8 cellular contexts compared by ENCODE assay signal in the genomic region with DNA sequence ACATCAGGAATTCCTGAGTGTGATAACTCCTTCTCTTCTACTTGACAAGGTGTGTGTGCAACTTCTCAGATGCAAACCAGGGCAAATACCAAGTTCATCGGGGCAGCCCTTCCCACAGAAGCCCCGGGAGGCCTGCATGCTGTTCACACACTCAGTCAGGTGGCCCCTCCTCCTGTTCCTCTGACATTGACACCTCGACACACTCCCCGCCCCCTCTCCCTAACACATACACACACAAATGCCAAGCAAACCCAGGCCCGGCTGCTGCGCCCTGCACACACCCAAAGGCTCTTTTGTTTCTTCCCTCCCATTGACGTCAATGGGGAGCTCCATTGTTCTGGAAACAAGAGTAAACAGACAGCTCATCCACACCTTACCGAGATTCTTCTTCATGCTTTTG. TPM values are rescaled to one million over a fixed set of nuclear protein-coding genes. Genes with fewer than 3 reads are reported as not detected.
DNase-seq lines count a peak whose midpoint lies in the region; ATAC-seq and TF ChIP-seq lines count a peak whose summit lies in the region.

No MANE protein-coding gene starts in this region.

- H3K27me3 ChIP-seq in HUES6 (ENCODE audit: control insufficient read depth, insufficient read depth, low read length): peaks cover 13% of the 10 kb centered on the region

- H2AFZ ChIP-seq in OCI-LY7 (ENCODE audit: low read length): peak overlapping the region; percentile 96

- BruUV-seq in OCI-LY7 (replicated peaks; lab: Mats Ljungman, UMichigan): no TSS peak

- H3K79me2 ChIP-seq in OCI-LY7 (ENCODE audit: insufficient read depth, low read depth, low read length): peaks cover 27% of the 10 kb centered on the region

- no peaks in the 10 kb centered on the region for H3K9me2 ChIP-seq in OCI-LY7 (ENCODE audit: insufficient read depth, low read length)

- H3K9me3 ChIP-seq in HUES6 (ENCODE audit: control insufficient read depth, insufficient read depth, low read depth, low read length) (no peaks in the 10 kb centered on the region), OCI-LY7 (ENCODE audit: low read length) (no peaks in the 10 kb centered on the region)

- POLR2A ChIA-PET in OCI-LY7 (lab: Charles Lee): interaction anchor here (0.6 to 1.2 kb wide), 4 partner anchors 13 to 181 kb away, joined by 3 to 5 read pairs (median 4); no protein-coding TSS in a partner anchor

- H3K36me3 ChIP-seq in HUES6 (ENCODE audit: control insufficient read depth, insufficient read depth, low read length) (no peaks in the 10 kb centered on the region), OCI-LY7 (ENCODE audit: insufficient read depth, low read length) (peaks cover 7% of the 10 kb centered on the region; the same call in 1 of the 2 replicates)

- peaks cover 38% of the 10 kb centered on the region for H3K4me1 ChIP-seq in HUES6 (ENCODE audit: control insufficient read depth, insufficient read depth, low read length)
- peaks cover 24% of the 10 kb centered on the region for H3K4me1 ChIP-seq in OCI-LY7 (ENCODE audit: insufficient read depth, low read length, poor library complexity, severe bottlenecking)

- H4K20me1 ChIP-seq in OCI-LY7 (ENCODE audit: insufficient read depth, low read length): peaks cover 11% of the 10 kb centered on the region

- CTCF ChIA-PET in OCI-LY7 (lab: Charles Lee; ENCODE audit: unreplicated experiment): no interaction called here

- H3K27ac ChIP-seq in HUES6 (ENCODE audit: low read depth, low read length) (no peak overlapping the region), OCI-LY7 (ENCODE audit: low read depth, low read length, poor library complexity, severe bottlenecking) (peak overlapping the region; percentile 54), caudate nucleus (ENCODE audit: low read depth, low read length) (peak overlapping the region; percentile 58)

- H3K4me2 ChIP-seq in OCI-LY7 (ENCODE audit: low read length): peak overlapping the region; percentile 97

- intact Hi-C loops in OCI-LY7 (cut with micrococcal nuclease; ENCODE audit: unreplicated experiment): no loop called here

- ATAC-seq in HG03521 (IDR thresholded peaks at IDR 0.05; ENCODE audit: unreplicated experiment): no peak
- ATAC-seq in HG03025 (IDR thresholded peaks at IDR 0.05; ENCODE audit: low FRiP score, unreplicated experiment): no peak
- no peak for ATAC-seq in HG03460 (IDR thresholded peaks at IDR 0.05; ENCODE audit: unreplicated experiment)

- no peak for TF ChIP-seq CTCF in OCI-LY7 (conservative IDR thresholded peaks at IDR 0.05; ENCODE audit: low read length)

- DNase-seq in OCI-LY7 (ENCODE audit: low spot score) (peak; percentile 45), caudate nucleus (lab: John Stamatoyannopoulos, UW) (peak in 26 of 61 donors; percentile 10 to 41 (median 26)), mucosa of gallbladder (ENCODE audit: low spot score) (peak; percentile 90), foreskin melanocyte (no peak)

- H3K9ac ChIP-seq in HUES6 (ENCODE audit: low read length): no peak overlapping the region

- H3K4me3 ChIP-seq in HUES6 (ENCODE audit: low read depth, low read length) (peak overlapping the region; percentile 66), OCI-LY7 (ENCODE audit: low read depth, low read length, poor library complexity, severe bottlenecking) (peak overlapping the region; percentile 76)

RNA-seq across cellular contexts. Expression of a gene that starts 1.7 kb away (rescaled TPM):
- total RNA-seq in OCI-LY7 (2014; rRNA removed; shearing (Covaris generic)): 8.4 and 9.7 TPM in 2 replicates
- total RNA-seq in OCI-LY7 (2022) (18.6 and 20.4 TPM in 2 replicates), mucosa of gallbladder (29.8 TPM)

RNA-seq across cellular contexts. Expression of a gene that starts 30.2 kb away (rescaled TPM):
- total RNA-seq in OCI-LY7 (2014; rRNA removed; shearing (Covaris generic)): 4.3 and 8.2 TPM in 2 replicates
- total RNA-seq in OCI-LY7 (2022) (12.8 and 13.8 TPM in 2 replicates), mucosa of gallbladder (25.6 TPM)

RNA-seq across cellular contexts. Expression of a gene that starts 50.2 kb away (rescaled TPM):
- total RNA-seq in OCI-LY7 (2014; rRNA removed; shearing (Covaris generic)): 13.1 and 20.5 TPM in 2 replicates
- total RNA-seq in OCI-LY7 (2022) (10.9 and 13.8 TPM in 2 replicates), mucosa of gallbladder (18.0 TPM)
